1 cellular context compared by ENCODE assay signal in the genomic region with DNA sequence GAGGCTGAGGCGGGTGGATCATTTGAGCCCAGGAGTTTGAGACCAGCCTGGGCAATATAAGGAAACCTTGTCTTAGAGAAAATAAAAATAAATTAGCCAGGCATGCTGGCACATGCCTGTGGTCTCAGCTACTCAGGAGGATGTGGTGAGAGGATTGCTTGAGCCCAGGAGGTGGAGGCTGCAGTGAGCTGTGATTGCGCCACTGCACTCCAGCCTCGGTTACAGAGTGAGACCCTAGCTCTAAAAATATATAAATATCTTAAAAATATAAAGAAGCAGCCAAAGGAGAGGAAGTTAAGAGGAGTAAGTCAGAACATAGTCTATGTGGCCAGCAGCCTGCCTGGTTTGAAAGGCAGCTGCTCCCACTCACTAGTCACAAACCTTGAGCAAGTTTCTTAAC.
TF ChIP-seq lines count a peak whose summit lies in the region.

No MANE protein-coding gene starts in this region.

TF ChIP-seq in GM23338, 12 proteins besides CTCF, POLR2A, EP300 and RAD21 (continued from another document):
- TF ChIP-seq ETS1 (IDR thresholded peaks at IDR 0.05), result no peak
- TF ChIP-seq, protein P1, sequence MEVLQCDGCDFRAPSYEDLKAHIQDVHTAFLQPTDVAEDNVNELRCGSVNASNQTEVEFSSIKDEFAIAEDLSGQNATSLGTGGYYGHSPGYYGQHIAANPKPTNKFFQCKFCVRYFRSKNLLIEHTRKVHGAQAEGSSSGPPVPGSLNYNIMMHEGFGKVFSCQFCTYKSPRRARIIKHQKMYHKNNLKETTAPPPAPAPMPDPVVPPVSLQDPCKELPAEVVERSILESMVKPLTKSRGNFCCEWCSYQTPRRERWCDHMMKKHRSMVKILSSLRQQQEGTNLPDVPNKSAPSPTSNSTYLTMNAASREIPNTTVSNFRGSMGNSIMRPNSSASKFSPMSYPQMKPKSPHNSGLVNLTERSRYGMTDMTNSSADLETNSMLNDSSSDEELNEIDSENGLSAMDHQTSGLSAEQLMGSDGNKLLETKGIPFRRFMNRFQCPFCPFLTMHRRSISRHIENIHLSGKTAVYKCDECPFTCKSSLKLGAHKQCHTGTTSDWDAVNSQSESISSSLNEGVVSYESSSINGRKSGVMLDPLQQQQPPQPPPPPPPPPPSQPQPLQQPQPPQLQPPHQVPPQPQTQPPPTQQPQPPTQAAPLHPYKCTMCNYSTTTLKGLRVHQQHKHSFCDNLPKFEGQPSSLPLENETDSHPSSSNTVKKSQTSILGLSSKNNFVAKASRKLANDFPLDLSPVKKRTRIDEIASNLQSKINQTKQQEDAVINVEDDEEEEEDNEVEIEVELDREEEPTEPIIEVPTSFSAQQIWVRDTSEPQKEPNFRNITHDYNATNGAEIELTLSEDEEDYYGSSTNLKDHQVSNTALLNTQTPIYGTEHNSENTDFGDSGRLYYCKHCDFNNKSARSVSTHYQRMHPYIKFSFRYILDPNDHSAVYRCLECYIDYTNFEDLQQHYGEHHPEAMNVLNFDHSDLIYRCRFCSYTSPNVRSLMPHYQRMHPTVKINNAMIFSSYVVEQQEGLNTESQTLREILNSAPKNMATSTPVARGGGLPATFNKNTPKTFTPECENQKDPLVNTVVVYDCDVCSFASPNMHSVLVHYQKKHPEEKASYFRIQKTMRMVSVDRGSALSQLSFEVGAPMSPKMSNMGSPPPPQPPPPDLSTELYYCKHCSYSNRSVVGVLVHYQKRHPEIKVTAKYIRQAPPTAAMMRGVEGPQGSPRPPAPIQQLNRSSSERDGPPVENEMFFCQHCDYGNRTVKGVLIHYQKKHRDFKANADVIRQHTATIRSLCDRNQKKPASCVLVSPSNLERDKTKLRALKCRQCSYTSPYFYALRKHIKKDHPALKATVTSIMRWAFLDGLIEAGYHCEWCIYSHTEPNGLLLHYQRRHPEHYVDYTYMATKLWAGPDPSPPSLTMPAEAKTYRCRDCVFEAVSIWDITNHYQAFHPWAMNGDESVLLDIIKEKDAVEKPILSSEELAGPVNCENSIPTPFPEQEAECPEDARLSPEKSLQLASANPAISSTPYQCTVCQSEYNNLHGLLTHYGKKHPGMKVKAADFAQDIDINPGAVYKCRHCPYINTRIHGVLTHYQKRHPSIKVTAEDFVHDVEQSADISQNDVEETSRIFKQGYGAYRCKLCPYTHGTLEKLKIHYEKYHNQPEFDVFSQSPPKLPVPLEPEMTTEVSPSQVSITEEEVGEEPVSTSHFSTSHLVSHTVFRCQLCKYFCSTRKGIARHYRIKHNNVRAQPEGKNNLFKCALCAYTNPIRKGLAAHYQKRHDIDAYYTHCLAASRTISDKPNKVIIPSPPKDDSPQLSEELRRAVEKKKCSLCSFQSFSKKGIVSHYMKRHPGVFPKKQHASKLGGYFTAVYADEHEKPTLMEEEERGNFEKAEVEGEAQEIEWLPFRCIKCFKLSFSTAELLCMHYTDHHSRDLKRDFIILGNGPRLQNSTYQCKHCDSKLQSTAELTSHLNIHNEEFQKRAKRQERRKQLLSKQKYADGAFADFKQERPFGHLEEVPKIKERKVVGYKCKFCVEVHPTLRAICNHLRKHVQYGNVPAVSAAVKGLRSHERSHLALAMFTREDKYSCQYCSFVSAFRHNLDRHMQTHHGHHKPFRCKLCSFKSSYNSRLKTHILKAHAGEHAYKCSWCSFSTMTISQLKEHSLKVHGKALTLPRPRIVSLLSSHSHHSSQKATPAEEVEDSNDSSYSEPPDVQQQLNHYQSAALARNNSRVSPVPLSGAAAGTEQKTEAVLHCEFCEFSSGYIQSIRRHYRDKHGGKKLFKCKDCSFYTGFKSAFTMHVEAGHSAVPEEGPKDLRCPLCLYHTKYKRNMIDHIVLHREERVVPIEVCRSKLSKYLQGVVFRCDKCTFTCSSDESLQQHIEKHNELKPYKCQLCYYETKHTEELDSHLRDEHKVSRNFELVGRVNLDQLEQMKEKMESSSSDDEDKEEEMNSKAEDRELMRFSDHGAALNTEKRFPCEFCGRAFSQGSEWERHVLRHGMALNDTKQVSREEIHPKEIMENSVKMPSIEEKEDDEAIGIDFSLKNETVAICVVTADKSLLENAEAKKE (CRISPR knock-in tag; IDR thresholded peaks at IDR 0.05), result no peak
TF ChIP-seq in GM23338: peak in this region for 0.
